ENCODE assay signal across 1 cellular context in genomic region chr17:696412-696811, GRCh38.
TF ChIP-seq lines count a peak whose summit lies in the region.

No MANE protein-coding gene starts in this region.

TF ChIP-seq in GM12878, 131 proteins besides CTCF, POLR2A, EP300 and RAD21:
- TF ChIP-seq ATF2 (IDR thresholded peaks at IDR 0.05; ENCODE audit: low read length) (no peak), MTA3 (IDR thresholded peaks at IDR 0.05; ENCODE audit: borderline replicate concordance, low read length) (no peak), ASH2L (IDR thresholded peaks at IDR 0.05; ENCODE audit: borderline replicate concordance, low read depth) (no peak), SREBF2 (IDR thresholded peaks at IDR 0.05; ENCODE audit: low read length) (no peak), ZBTB33 (IDR thresholded peaks at IDR 0.05) (no peak), SKIL (IDR thresholded peaks at IDR 0.05; ENCODE audit: low read depth, poor library complexity, severe bottlenecking) (no peak), NKRF (conservative IDR thresholded peaks at IDR 0.05) (no peak), BCL3 (IDR thresholded peaks at IDR 0.05; ENCODE audit: borderline replicate concordance, insufficient read depth, low read depth, low read length, poor library complexity, severe bottlenecking) (no peak), PKNOX1 (IDR thresholded peaks at IDR 0.05) (no peak), TCF3 (IDR thresholded peaks at IDR 0.05; ENCODE audit: borderline replicate concordance, insufficient read depth, low read depth, low read length) (no peak), EED (IDR thresholded peaks at IDR 0.05; ENCODE audit: low read depth) (no peak), ELK1 (IDR thresholded peaks at IDR 0.05; ENCODE audit: low read depth, low read length) (no peak), NR2C2 (IDR thresholded peaks at IDR 0.05; ENCODE audit: borderline replicate concordance, control insufficient read depth, insufficient read length, low read depth) (no peak), ZNF207 (IDR thresholded peaks at IDR 0.05; ENCODE audit: borderline replicate concordance) (no peak)
